1 cellular context compared by ENCODE assay signal in genomic region chr12:49295087-49296001, GRCh38.
TF ChIP-seq lines count a peak whose summit lies in the region.

PRPH (plus strand) TSS chr12:49295147; CDS start chr12:49295201, 54 bp downstream.

TF ChIP-seq in endothelial cell of umbilical vein, 7 proteins besides CTCF, POLR2A, EP300 and RAD21 (continued from another document):
- TF ChIP-seq MAX (IDR thresholded peaks at IDR 0.05; ENCODE audit: insufficient read depth, insufficient read length): no peak
- TF ChIP-seq FOS (IDR thresholded peaks at IDR 0.05; ENCODE audit: borderline replicate concordance, insufficient read depth, low read length): no peak
